2 cellular contexts compared by ENCODE assay signal in the genomic region with DNA sequence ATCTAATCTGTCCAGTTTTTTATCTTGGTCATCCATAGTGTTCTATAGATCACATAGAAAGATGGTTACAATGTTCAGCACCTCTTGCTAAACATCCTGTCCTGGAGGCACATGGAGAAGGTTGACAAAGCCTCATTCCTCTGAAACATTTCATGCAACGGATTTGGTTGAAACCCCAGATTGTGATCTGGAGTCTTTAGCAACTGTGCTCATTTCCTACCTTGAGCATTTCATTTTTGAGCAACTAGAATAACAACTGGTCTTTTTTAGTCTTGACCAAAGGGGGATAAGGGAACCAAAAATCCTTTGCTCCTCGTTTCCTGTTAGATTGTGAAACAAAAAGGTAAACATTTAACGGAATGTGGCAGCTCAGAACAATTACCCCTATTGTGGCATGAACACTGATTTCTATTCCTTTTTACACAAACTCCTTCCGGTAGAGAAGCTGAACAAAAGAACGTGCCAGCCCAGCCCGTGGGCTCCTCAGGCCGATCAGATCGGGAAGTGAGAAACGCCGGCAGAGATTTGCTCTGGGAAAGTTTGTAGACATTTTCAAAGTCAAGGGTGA.
TF ChIP-seq lines count a peak whose summit lies in the region.

No MANE protein-coding gene starts in this region.

TF ChIP-seq in GM12878, 131 proteins besides CTCF, POLR2A, EP300 and RAD21:
- TF ChIP-seq ZNF24 (IDR thresholded peaks at IDR 0.05) (no peak), RUNX3 (IDR thresholded peaks at IDR 0.05; ENCODE audit: low read length) (0 out of 2 replicates have a peak, but pooled peaks have one; percentile 10), BHLHE40 (IDR thresholded peaks at IDR 0.05; ENCODE audit: borderline replicate concordance in 1 of 2, low read depth in 2 of 2, low read length in 1 of 2) (peak in 1 of 2 experiments; percentile 46; a peak in 1 of 4 replicates), IKZF1 (conservative IDR thresholded peaks at IDR 0.05) (0 out of 2 replicates have a peak, but pooled peaks have one; percentile 21), TAF1 (IDR thresholded peaks at IDR 0.05; ENCODE audit: borderline replicate concordance, low read depth, low read length) (peak; percentile 11; the same call in 1 of the 2 replicates), SPI1 (IDR thresholded peaks at IDR 0.05; ENCODE audit: borderline replicate concordance, insufficient read depth, low read depth, low read length) (peak; percentile 33; the same call in 1 of the 2 replicates), GABPA (IDR thresholded peaks at IDR 0.05; ENCODE audit: low read depth) (no peak)

TF ChIP-seq in HepG2, 621 proteins besides CTCF, POLR2A, EP300 and RAD21 (continues in another document):
- peak; percentile 48 for TF ChIP-seq POGZ (CRISPR knock-in tag; IDR thresholded peaks at IDR 0.05)
- no peak for TF ChIP-seq CEBPZ (IDR thresholded peaks at IDR 0.05; ENCODE audit: low read length)
- TF ChIP-seq, protein P1, sequence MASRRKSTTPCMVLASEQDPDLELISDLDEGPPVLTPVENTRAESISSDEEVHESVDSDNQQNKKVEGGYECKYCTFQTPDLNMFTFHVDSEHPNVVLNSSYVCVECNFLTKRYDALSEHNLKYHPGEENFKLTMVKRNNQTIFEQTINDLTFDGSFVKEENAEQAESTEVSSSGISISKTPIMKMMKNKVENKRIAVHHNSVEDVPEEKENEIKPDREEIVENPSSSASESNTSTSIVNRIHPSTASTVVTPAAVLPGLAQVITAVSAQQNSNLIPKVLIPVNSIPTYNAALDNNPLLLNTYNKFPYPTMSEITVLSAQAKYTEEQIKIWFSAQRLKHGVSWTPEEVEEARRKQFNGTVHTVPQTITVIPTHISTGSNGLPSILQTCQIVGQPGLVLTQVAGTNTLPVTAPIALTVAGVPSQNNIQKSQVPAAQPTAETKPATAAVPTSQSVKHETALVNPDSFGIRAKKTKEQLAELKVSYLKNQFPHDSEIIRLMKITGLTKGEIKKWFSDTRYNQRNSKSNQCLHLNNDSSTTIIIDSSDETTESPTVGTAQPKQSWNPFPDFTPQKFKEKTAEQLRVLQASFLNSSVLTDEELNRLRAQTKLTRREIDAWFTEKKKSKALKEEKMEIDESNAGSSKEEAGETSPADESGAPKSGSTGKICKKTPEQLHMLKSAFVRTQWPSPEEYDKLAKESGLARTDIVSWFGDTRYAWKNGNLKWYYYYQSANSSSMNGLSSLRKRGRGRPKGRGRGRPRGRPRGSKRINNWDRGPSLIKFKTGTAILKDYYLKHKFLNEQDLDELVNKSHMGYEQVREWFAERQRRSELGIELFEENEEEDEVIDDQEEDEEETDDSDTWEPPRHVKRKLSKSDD (CRISPR knock-in tag; IDR thresholded peaks at IDR 0.05; ENCODE audit: low read depth), result no peak
- 0 out of 2 replicates have a peak, but pooled peaks have one; percentile 34 for TF ChIP-seq YEATS2 (CRISPR knock-in tag; IDR thresholded peaks at IDR 0.05; ENCODE audit: borderline replicate concordance)
- no peak for TF ChIP-seq XRCC5 (optimal IDR thresholded peaks at IDR 0.05; ENCODE audit: low read length)
- TF ChIP-seq GZF1 (CRISPR knock-in tag; IDR thresholded peaks at IDR 0.05), result peak; percentile 31; the same call in 1 of the 2 replicates
- TF ChIP-seq MTF1 (CRISPR knock-in tag; IDR thresholded peaks at IDR 0.05), result no peak
- TF ChIP-seq, protein P2, sequence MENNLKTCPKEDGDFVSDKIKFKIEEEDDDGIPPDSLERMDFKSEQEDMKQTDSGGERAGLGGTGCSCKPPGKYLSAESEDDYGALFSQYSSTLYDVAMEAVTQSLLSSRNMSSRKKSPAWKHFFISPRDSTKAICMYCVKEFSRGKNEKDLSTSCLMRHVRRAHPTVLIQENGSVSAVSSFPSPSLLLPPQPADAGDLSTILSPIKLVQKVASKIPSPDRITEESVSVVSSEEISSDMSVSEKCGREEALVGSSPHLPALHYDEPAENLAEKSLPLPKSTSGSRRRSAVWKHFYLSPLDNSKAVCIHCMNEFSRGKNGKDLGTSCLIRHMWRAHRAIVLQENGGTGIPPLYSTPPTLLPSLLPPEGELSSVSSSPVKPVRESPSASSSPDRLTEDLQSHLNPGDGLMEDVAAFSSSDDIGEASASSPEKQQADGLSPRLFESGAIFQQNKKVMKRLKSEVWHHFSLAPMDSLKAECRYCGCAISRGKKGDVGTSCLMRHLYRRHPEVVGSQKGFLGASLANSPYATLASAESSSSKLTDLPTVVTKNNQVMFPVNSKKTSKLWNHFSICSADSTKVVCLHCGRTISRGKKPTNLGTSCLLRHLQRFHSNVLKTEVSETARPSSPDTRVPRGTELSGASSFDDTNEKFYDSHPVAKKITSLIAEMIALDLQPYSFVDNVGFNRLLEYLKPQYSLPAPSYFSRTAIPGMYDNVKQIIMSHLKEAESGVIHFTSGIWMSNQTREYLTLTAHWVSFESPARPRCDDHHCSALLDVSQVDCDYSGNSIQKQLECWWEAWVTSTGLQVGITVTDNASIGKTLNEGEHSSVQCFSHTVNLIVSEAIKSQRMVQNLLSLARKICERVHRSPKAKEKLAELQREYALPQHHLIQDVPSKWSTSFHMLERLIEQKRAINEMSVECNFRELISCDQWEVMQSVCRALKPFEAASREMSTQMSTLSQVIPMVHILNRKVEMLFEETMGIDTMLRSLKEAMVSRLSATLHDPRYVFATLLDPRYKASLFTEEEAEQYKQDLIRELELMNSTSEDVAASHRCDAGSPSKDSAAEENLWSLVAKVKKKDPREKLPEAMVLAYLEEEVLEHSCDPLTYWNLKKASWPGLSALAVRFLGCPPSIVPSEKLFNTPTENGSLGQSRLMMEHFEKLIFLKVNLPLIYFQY (CRISPR knock-in tag; IDR thresholded peaks at IDR 0.05; ENCODE audit: borderline replicate concordance), result no peak
- TF ChIP-seq NCOR1 (IDR thresholded peaks at IDR 0.05; ENCODE audit: borderline replicate concordance, low read length), result peak; percentile 74; the same call in 1 of the 2 replicates
- no peak for TF ChIP-seq MBNL3 (CRISPR knock-in tag; conservative IDR thresholded peaks at IDR 0.05)
- TF ChIP-seq ELK4 (CRISPR knock-in tag; IDR thresholded peaks at IDR 0.05; ENCODE audit: borderline replicate concordance), result no peak
- 0 out of 2 replicates have a peak, but pooled peaks have one; percentile 11 for TF ChIP-seq SP140L (CRISPR knock-in tag; IDR thresholded peaks at IDR 0.05; ENCODE audit: borderline replicate concordance)
- no peak for TF ChIP-seq ZNF180 (CRISPR knock-in tag; IDR thresholded peaks at IDR 0.05; ENCODE audit: borderline replicate concordance, low read depth)
- TF ChIP-seq HMGXB4 (CRISPR knock-in tag; IDR thresholded peaks at IDR 0.05; ENCODE audit: borderline replicate concordance in 1 of 2, low read depth in 1 of 2), result peak; percentile 36 to 40; a peak in 2 of 4 replicates
- no peak for TF ChIP-seq ZNF629 (CRISPR knock-in tag; conservative IDR thresholded peaks at IDR 0.05)
- TF ChIP-seq ZNF124 (CRISPR knock-in tag; IDR thresholded peaks at IDR 0.05), result no peak
- no peak for TF ChIP-seq ZNF556 (CRISPR knock-in tag; IDR thresholded peaks at IDR 0.05; ENCODE audit: borderline replicate concordance)
- TF ChIP-seq ZBTB40 (IDR thresholded peaks at IDR 0.05), result no peak
- TF ChIP-seq ZBTB40 (CRISPR knock-in tag; IDR thresholded peaks at IDR 0.05), result no peak; the same call in 1 of the 2 replicates
- TF ChIP-seq HOXA7 (CRISPR knock-in tag; IDR thresholded peaks at IDR 0.05), result no peak
